ENCODE assay signal across 8 cellular contexts in the genomic region with DNA sequence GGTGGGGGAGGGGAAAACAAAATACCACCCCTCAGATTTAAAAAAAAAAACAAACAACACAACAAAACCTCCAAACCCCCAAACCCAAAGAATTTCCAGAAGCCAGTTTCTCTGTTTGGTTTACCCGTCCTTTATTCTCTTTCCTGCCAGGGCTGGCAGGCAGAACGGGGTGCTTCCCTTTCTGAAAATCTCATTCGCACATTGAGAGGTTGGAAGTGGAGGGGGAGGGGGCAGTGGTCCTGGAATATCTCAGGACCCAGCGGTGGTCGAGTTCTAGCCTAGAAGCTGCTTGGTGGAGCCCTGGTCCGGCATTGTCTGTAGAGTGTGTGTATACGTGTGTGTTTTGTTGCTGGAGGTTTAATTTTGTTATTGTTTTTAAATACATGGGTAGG. TPM values are rescaled to one million over a fixed set of nuclear protein-coding genes. Genes with fewer than 3 reads are reported as not detected.
DNase-seq lines count a peak whose midpoint lies in the region; ATAC-seq and TF ChIP-seq lines count a peak whose summit lies in the region.

No MANE protein-coding gene starts in this region.

- H3K36me3 ChIP-seq in Peyer's patch (no peaks in the 10 kb centered on the region), esophagus muscularis mucosa (no peaks in the 10 kb centered on the region), psoas muscle (ENCODE audit: insufficient read depth in 1 of 2, low read depth in 1 of 2) (no peaks in the 10 kb centered on the region)

- H3K27me3 ChIP-seq in Peyer's patch (no peaks in the 10 kb centered on the region), esophagus muscularis mucosa (no peaks in the 10 kb centered on the region), psoas muscle (ENCODE audit: insufficient read depth in 3 of 3, low read length in 2 of 3) (peaks cover 0 to 2% (median 2%) of the 10 kb centered on the region in 3 donors)

- intact Hi-C loops in esophagus muscularis mucosa (cut with DNase I) (no loop called here), psoas muscle (cut with DNase I) (loop anchor here in 1 of 2 donors (5.0 kb wide), 1 partner anchor 166 kb away; no protein-coding TSS in a partner anchor)

- no peak for TF ChIP-seq CTCF in Peyer's patch (IDR thresholded peaks at IDR 0.05)
- no peak for TF ChIP-seq CTCF in esophagus muscularis mucosa (IDR thresholded peaks at IDR 0.05)
- no peak for TF ChIP-seq CTCF in psoas muscle (IDR thresholded peaks at IDR 0.05)

- DNase-seq in SKM-1 treated with dmso at 0.1 percent for 144 hours (lab: John Stamatoyannopoulos, UW; ENCODE audit: unreplicated experiment) (peak; percentile 93), SKM-1 (lab: John Stamatoyannopoulos, UW; ENCODE audit: unreplicated experiment) (no peak), Peyer's patch (no peak), esophagus muscularis mucosa (ENCODE audit: extremely low spot score) (no peak), psoas muscle (no peak)
- DNase-seq in effector CD4-positive, alpha-beta T cell = no peak

- peaks cover 8 to 52% (median 12%) of the 10 kb centered on the region in 4 donors for H3K4me1 ChIP-seq in Peyer's patch
- H3K4me1 ChIP-seq in esophagus muscularis mucosa = peaks cover 17 to 62% (median 44%) of the 10 kb centered on the region in 4 donors
- no peaks in the 10 kb centered on the region for H3K4me1 ChIP-seq in psoas muscle

- no peak for TF ChIP-seq POLR2A in Peyer's patch (IDR thresholded peaks at IDR 0.05)
- TF ChIP-seq POLR2A in esophagus muscularis mucosa (IDR thresholded peaks at IDR 0.05; ENCODE audit: low read depth) = no peak

- H3K9me3 ChIP-seq in Peyer's patch (no peaks in the 10 kb centered on the region), esophagus muscularis mucosa (no peaks in the 10 kb centered on the region), psoas muscle (no peaks in the 10 kb centered on the region)

- ATAC-seq in psoas muscle = no peak
- ATAC-seq in HG03521 (IDR thresholded peaks at IDR 0.05; ENCODE audit: unreplicated experiment) = no peak
- no peak for ATAC-seq in HG03139 (IDR thresholded peaks at IDR 0.05; ENCODE audit: unreplicated experiment)

- 6% methylated on average over 6 of the region's 7 CpGs for WGBS in esophagus muscularis mucosa
- WGBS in psoas muscle, 3 donors = 48 to 64% (median 51%) methylated on average over 7 of the region's 7 CpGs

- no peak for TF ChIP-seq EP300 in esophagus muscularis mucosa (IDR thresholded peaks at IDR 0.05)

- H3K4me3 ChIP-seq in Peyer's patch (peak overlapping the region; percentile 76 to 98 (median 88)), esophagus muscularis mucosa (peak overlapping the region; percentile 73 to 88 (median 86)), psoas muscle (peak overlapping the region; percentile 72)

- H3K27ac ChIP-seq in Peyer's patch (peak overlapping the region; percentile 85 to 98 (median 93)), esophagus muscularis mucosa (replicated peaks in 1 of 4) (peak overlapping the region; percentile 78 to 84 (median 82)), psoas muscle (peak overlapping the region; percentile 38)

RNA-seq across cellular contexts. Expression of gene CMIP, which starts 1.3 kb away (rescaled TPM):
- total RNA-seq in Peyer's patch (100 to 1,000 TPM in 1 of 4 donors, 10 to 100 TPM in 3; 44.6 to 152 (median 76.5) TPM), esophagus muscularis mucosa (10 to 100 TPM; 14.5 to 24.6 (median 21.0) TPM), psoas muscle (1 to 10 TPM; 4.1 to 8.9 (median 7.8) TPM)
- polyA plus RNA-seq in psoas muscle = 1 to 10 TPM; 1.4 to 3.3 (median 2.5) TPM

Comparison
In these comparisons a context has a peak if more than half of its experiments do, and no peak if none do; other contexts are left out.
1. H3K27ac ChIP-seq: peak in every context shown above with its lines; median percentile 93 in Peyer's patch; 82 in esophagus muscularis mucosa; 38 in psoas muscle.